In the genomic region with DNA sequence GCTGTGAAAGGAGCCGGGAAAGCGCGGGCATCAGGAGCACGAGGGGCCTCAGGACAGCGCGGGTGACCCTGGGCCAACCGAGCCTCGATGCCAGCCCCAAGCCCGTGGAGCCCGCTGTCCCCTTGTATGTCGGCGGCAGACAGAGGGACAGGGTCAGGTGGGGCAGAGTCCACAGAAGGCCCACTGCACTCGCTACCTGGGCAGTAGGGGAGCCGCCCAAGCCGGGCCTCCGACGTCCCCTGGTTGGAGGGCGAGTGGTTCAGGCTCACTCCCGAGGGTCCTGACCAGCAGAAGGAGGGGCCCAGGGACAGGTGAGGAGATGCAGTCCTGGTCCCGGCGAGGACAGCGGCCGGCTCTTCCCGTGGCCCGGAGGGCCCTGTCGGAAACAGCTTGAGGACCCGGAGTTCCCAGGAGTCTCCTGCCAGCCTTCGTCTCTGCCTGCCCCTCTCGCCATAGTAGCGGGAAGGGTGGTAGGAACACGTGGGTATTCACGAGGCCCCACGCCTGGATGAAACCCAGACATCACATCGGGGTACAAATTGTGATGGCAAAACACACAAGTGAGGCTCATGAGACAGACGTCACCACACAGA, we compare ENCODE assay signal across 15 cellular contexts.
A peak's percentile ranks its signal among the peaks of the same experiment; 100 is the strongest.
DNase-seq lines count a peak whose midpoint lies in the region; ATAC-seq and TF ChIP-seq lines count a peak whose summit lies in the region.
"Had no signal": no experiment of that assay in that cellular context is flagged by ENCODE, and none has a peak within 500 bp of the region (broad histone marks: within the 10 kb centered on the region; RNA-seq: fewer than 3 reads in every experiment).

No MANE protein-coding gene starts in this region.

- no peaks in the 10 kb centered on the region for H3K9me3 ChIP-seq in right atrium auricular region
- no peaks in the 10 kb centered on the region for H3K9me3 ChIP-seq in osteoblast (ENCODE audit: low read depth, low read length)
- H3K9me3 ChIP-seq: A549, BE2C, HAP-1 had no signal

- H3K27ac ChIP-seq in right atrium auricular region (no peak overlapping the region), osteoblast (ENCODE audit: low read depth, low read length) (no peak overlapping the region)
- H3K27ac ChIP-seq: A549, C4-2B had no signal

- no peak overlapping the region for H3K4me2 ChIP-seq in osteoblast (ENCODE audit: insufficient read depth, low read length)
- H3K4me2 ChIP-seq: A549, GM23338 had no signal

- no peak overlapping the region for H3K4me3 ChIP-seq in right atrium auricular region
- H3K4me3 ChIP-seq in osteoblast (ENCODE audit: insufficient read depth, low read length): no peak overlapping the region
- H3K4me3 ChIP-seq: A549, GM12878, GM23338, HAP-1 had no signal

- ATAC-seq in GM19397 (IDR thresholded peaks at IDR 0.05; ENCODE audit: unreplicated experiment): no peak
- ATAC-seq in HG02840 (IDR thresholded peaks at IDR 0.05; ENCODE audit: low FRiP score, unreplicated experiment): no peak
- ATAC-seq: GM12878, GM23338 had no signal

- H3K36me3 ChIP-seq in right atrium auricular region: no peaks in the 10 kb centered on the region
- H3K36me3 ChIP-seq in osteoblast (ENCODE audit: insufficient read depth, low read length): no peaks in the 10 kb centered on the region
- H3K36me3 ChIP-seq: BE2C, HAP-1 had no signal

- H3K4me1 ChIP-seq in right atrium auricular region: no peaks in the 10 kb centered on the region
- H3K4me1 ChIP-seq in osteoblast (ENCODE audit: insufficient read depth, low read length): no peaks in the 10 kb centered on the region
- H3K4me1 ChIP-seq: A549, BE2C, HAP-1 had no signal

- TF ChIP-seq CTCF in right atrium auricular region (IDR thresholded peaks at IDR 0.05) (no peak), osteoblast (IDR thresholded peaks at IDR 0.05; ENCODE audit: extremely low read depth, low read depth, low read length) (no peak)

- H4K20me1 ChIP-seq in osteoblast (ENCODE audit: insufficient read depth, low read length): no peaks in the 10 kb centered on the region

- peak; percentile 34 for DNase-seq in right atrium auricular region (ENCODE audit: low spot score)
- no peak for DNase-seq in cardiac septum (ENCODE audit: low spot score)
- DNase-seq in islet precursor cell: peak; percentile 39
- DNase-seq in osteoblast (ENCODE audit: insufficient read length, low spot score, missing footprints): peak; percentile 79
- no peak for DNase-seq in glomerular visceral epithelial cell (ENCODE audit: extremely low spot score)
- DNase-seq: BE2C; CD4-positive, alpha-beta memory T cell; DMS79 had no signal

- no peaks in the 10 kb centered on the region for H3K79me2 ChIP-seq in osteoblast (ENCODE audit: insufficient read depth, low read length)

- no peak overlapping the region for H2AFZ ChIP-seq in osteoblast (ENCODE audit: low read length)
- H2AFZ ChIP-seq: GM23338 had no signal

- intact Hi-C loops in cardiac septum (cut with DNase I): no loop called here

- H3K27me3 ChIP-seq in right atrium auricular region (no peaks in the 10 kb centered on the region), osteoblast (ENCODE audit: insufficient read depth, low read length) (no peaks in the 10 kb centered on the region)
- H3K27me3 ChIP-seq: BE2C had no signal

Comparison
In these comparisons a context has a peak if more than half of its experiments do, and no peak if none do; other contexts are left out.
1. DNase-seq: peak in right atrium auricular region (single experiment), islet precursor cell (single experiment) and osteoblast (single experiment); none in cardiac septum (single experiment) and glomerular visceral epithelial cell (single experiment).